9 cellular contexts compared by ENCODE assay signal in the genomic region with DNA sequence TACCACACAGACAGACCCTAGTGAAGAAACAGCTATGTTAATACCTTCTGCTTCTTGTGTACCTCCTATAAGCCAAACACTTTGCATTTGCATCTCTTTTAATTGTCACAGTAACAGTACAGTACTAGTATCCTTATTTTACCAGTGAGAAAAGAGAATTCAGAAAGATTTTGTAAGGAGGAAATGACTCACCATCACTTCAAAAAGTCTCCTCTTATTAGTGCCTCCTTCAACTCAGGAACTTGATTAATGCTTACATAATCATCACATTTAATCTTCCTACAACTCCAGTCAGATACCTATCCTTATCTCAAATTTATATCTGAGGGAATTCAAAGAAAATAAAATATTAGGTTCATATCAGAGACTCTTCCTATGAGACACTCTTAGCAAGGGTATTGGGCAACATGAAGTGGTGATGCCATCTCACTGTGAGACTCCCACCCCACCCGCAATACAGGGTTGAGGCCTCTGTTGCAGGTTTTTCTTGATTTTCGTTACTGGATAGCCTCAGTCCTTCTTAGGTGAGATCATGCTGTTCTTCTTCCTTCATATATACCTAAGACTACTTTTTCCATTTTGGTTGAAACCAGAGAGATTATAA. TPM values are rescaled to one million over a fixed set of nuclear protein-coding genes. Genes with fewer than 3 reads are reported as not detected.
DNase-seq lines count a peak whose midpoint lies in the region; ATAC-seq, FAIRE-seq and TF ChIP-seq lines count a peak whose summit lies in the region.
"Had no signal": no experiment of that assay in that cellular context is flagged by ENCODE, and none has a peak within 500 bp of the region (broad histone marks: within the 10 kb centered on the region; RNA-seq: fewer than 3 reads in every experiment).

No MANE protein-coding gene starts in this region.

- TF ChIP-seq POLR2A in K562 (conservative IDR thresholded peaks at IDR 0.05): no peak

- no peak overlapping the region for H3K4me3 Mint-ChIP-seq in stimulated activated naive CD8-positive, alpha-beta T cell treated with anti-CD3 and anti-CD28 coated beads, Interleukin-15, amount 100 ng/mL, for 72 hours

- H3K79me2 ChIP-seq in K562 (ENCODE audit: control insufficient read depth, insufficient read depth, low read length): no peaks in the 10 kb centered on the region

- no peaks in the 10 kb centered on the region for H3K9me1 ChIP-seq in K562 (ENCODE audit: control insufficient read depth, insufficient read depth, low read length)

- H3K36me3 ChIP-seq in K562 (ENCODE audit: control insufficient read depth, insufficient read depth, low read length): no peaks in the 10 kb centered on the region

- no peaks in the 10 kb centered on the region for H3K9me3 Mint-ChIP-seq in activated naive CD4-positive, alpha-beta T cell treated with anti-CD3 and anti-CD28 coated beads, Interleukin-2, amount 50 U/mL, for 72 hours
- H3K9me3 Mint-ChIP-seq in stimulated activated naive CD8-positive, alpha-beta T cell treated with anti-CD3 and anti-CD28 coated beads, Interleukin-15, amount 100 ng/mL, for 72 hours: no peaks in the 10 kb centered on the region

- no peaks in the 10 kb centered on the region for H3K9me3 ChIP-seq in K562 (replicated peaks; ENCODE audit: control insufficient read depth, insufficient read depth, low read depth, low read length)

- no peak overlapping the region for H3K27ac ChIP-seq in K562 (ENCODE audit: extremely low read depth, low read depth, low read length)
- H3K27ac ChIP-seq: coronary artery had no signal

- in situ Hi-C loops in K562 (cut with MboI): no loop called here

- POLR2A ChIA-PET in K562 (lab: Yijun Ruan, JAX): no interaction called here

- no peak for TF ChIP-seq EP300 in K562 (IDR thresholded peaks at IDR 0.05; ENCODE audit: low read length)

- H3K27ac Mint-ChIP-seq in activated naive CD4-positive, alpha-beta T cell treated with anti-CD3 and anti-CD28 coated beads, Interleukin-2, amount 50 U/mL, for 72 hours: no peak overlapping the region
- H3K27ac Mint-ChIP-seq in stimulated activated naive CD8-positive, alpha-beta T cell treated with anti-CD3 and anti-CD28 coated beads, Interleukin-15, amount 100 ng/mL, for 72 hours: no peak overlapping the region

- intact Hi-C loops in K562 (cut with micrococcal nuclease): no loop called here

- no peak overlapping the region for H2AFZ ChIP-seq in K562 (ENCODE audit: low read depth, low read length)

- DNase-seq in activated naive CD4-positive, alpha-beta T cell treated with anti-CD3 and anti-CD28 coated beads, Interleukin-2, amount 50 U/mL, for 72 hours (ENCODE audit: low spot score in 2 of 2): no peak
- no peak for DNase-seq in activated naive CD4-positive, alpha-beta T cell (lab: John Stamatoyannopoulos, UW)
- peak; percentile 75 for DNase-seq in MV-4-11 (lab: John Stamatoyannopoulos, UW)
- no peak for DNase-seq in K562 (ENCODE audit: extremely low read depth in 1 of 4, low spot score in 3 of 4)
- no peak for DNase-seq in stimulated activated naive CD8-positive, alpha-beta T cell treated with anti-CD3 and anti-CD28 coated beads, Interleukin-15, amount 100 ng/mL, for 72 hours
- no peak for DNase-seq in DMS153 (lab: John Stamatoyannopoulos, UW)
- no peak for DNase-seq in NCI-H446 treated with DMSO at 0.1 percent for 48 hours (lab: John Stamatoyannopoulos, UW)

- H3K9ac ChIP-seq in K562 (ENCODE audit: insufficient read depth in 1 of 2, low read depth in 2 of 2, low read length in 2 of 2): no peak overlapping the region

- no peaks in the 10 kb centered on the region for H3K27me3 ChIP-seq in K562 (ENCODE audit: control insufficient read depth in 2 of 2, insufficient read depth in 2 of 2, low read length in 2 of 2)

- no peaks in the 10 kb centered on the region for H3K36me3 Mint-ChIP-seq in activated naive CD4-positive, alpha-beta T cell treated with anti-CD3 and anti-CD28 coated beads, Interleukin-2, amount 50 U/mL, for 72 hours

- TF ChIP-seq CTCF in K562 (IDR thresholded peaks at IDR 0.05 in 2 of 3, conservative IDR thresholded peaks at IDR 0.05 in 1 of 3; ENCODE audit: insufficient read depth in 2 of 3, low read depth in 1 of 3, low read length in 3 of 3): no peak

- ATAC-seq in activated naive CD4-positive, alpha-beta T cell treated with anti-CD3 and anti-CD28 coated beads, Interleukin-2, amount 50 U/mL, for 72 hours: peak; percentile 29 to 59
- ATAC-seq in K562 (no peak), HG02938 (IDR thresholded peaks at IDR 0.05; ENCODE audit: unreplicated experiment) (no peak)
- ATAC-seq in stimulated activated naive CD8-positive, alpha-beta T cell treated with anti-CD3 and anti-CD28 coated beads, Interleukin-15, amount 100 ng/mL, for 72 hours: peak; percentile 74

- peaks cover 41% of the 10 kb centered on the region for H3K4me1 Mint-ChIP-seq in stimulated activated naive CD8-positive, alpha-beta T cell treated with anti-CD3 and anti-CD28 coated beads, Interleukin-15, amount 100 ng/mL, for 72 hours

- no peak for TF ChIP-seq RAD21 in K562 (CRISPR knock-in tag; conservative IDR thresholded peaks at IDR 0.05 in 1 of 2, IDR thresholded peaks at IDR 0.05 in 1 of 2)

- CTCF ChIA-PET in K562 (lab: Yijun Ruan, JAX; ENCODE audit: low intra/inter-chr PET ratio): no interaction called here

- H3K4me3 ChIP-seq in K562: no peak overlapping the region
- H3K4me3 ChIP-seq: coronary artery had no signal

- no peaks in the 10 kb centered on the region for H4K20me1 ChIP-seq in K562 (replicated peaks; ENCODE audit: control insufficient read depth, insufficient read depth, low read length)

- FAIRE-seq in K562 (lab: Jason Lieb, UNC): no peak

- BruUV-seq in K562 (replicated peaks; lab: Mats Ljungman, UMichigan): no TSS peak

- no peak overlapping the region for H3K4me2 ChIP-seq in K562 (ENCODE audit: insufficient read depth, low read length)

- whole genome bisulfite sequencing in K562 (ENCODE audit: insufficient coverage, low coverage, missing lambda C conversion rate): 67% methylated on average over 2 of the region's 2 CpGs

- no peaks in the 10 kb centered on the region for H3K27me3 Mint-ChIP-seq in stimulated activated naive CD8-positive, alpha-beta T cell treated with anti-CD3 and anti-CD28 coated beads, Interleukin-15, amount 100 ng/mL, for 72 hours

- peaks cover 0 to 12% of the 10 kb centered on the region in 2 experiments; a peak in 3 of 5 replicates for H3K4me1 ChIP-seq in K562 (replicated peaks in 1 of 2; ENCODE audit: control insufficient read depth in 2 of 2, insufficient read depth in 2 of 2, low read length in 2 of 2)

TF ChIP-seq in K562, 482 proteins besides CTCF, POLR2A, EP300 and RAD21:
- TF ChIP-seq FOSL1 (tag; conservative IDR thresholded peaks at IDR 0.05) (peak; percentile 39; the same call in 1 of the 2 replicates), STAG1 (CRISPR knock-in tag; IDR thresholded peaks at IDR 0.05; ENCODE audit: borderline replicate concordance) (no peak), ZNF197 (CRISPR knock-in tag; IDR thresholded peaks at IDR 0.05; ENCODE audit: low read depth) (no peak), CEBPB (tag; IDR thresholded peaks at IDR 0.05) (peak; percentile 53), MEIS2 (IDR thresholded peaks at IDR 0.05; ENCODE audit: partially characterized antibody) (peak; percentile 13), RNF2 (IDR thresholded peaks at IDR 0.05) (no peak), BRD9 (IDR thresholded peaks at IDR 0.05; ENCODE audit: low read depth, partially characterized antibody) (no peak), DACH1 (IDR thresholded peaks at IDR 0.05; ENCODE audit: partially characterized antibody) (peak; percentile 20), CEBPG (CRISPR knock-in tag; IDR thresholded peaks at IDR 0.05) (no peak), CEBPG (tag; conservative IDR thresholded peaks at IDR 0.05 in 1 of 2, IDR thresholded peaks at IDR 0.05 in 1 of 2) (peak; percentile 73 to 74; a peak in 3 of 4 replicates)
- TF ChIP-seq, protein P1, sequence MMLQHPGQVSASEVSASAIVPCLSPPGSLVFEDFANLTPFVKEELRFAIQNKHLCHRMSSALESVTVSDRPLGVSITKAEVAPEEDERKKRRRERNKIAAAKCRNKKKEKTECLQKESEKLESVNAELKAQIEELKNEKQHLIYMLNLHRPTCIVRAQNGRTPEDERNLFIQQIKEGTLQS (IDR thresholded peaks at IDR 0.05): peak; percentile 52
- TF ChIP-seq, protein P1 (CRISPR knock-in tag; conservative IDR thresholded peaks at IDR 0.05): no peak

RNA-seq across cellular contexts. Expression of gene CTSC, which starts 26.1 kb away (rescaled TPM):
- total RNA-seq in activated naive CD4-positive, alpha-beta T cell treated with anti-CD3 and anti-CD28 coated beads, Interleukin-2, amount 50 U/mL, for 72 hours: 10 to 100 TPM; 46.1 to 48.1 TPM
- total RNA-seq in K562 (2011; cell fraction: chromatin; rRNA removed; ENCODE audit: low replicate concordance): 294 and 379 TPM in 2 replicates
- 320 and 363 TPM in 2 replicates for total RNA-seq in K562 (2011; cell fraction: nucleolus; rRNA removed)
- 387 and 390 TPM in 2 replicates for total RNA-seq in K562 (2011; cell fraction: nucleoplasm; rRNA removed)
- total RNA-seq in K562 (2014; rRNA removed) (113 and 115 TPM in 2 replicates), K562 (2014; rRNA removed; fragmentation: Illumina TruSeq; extraction: Trizol) (187 and 206 TPM in 2 replicates), K562 (2015; rRNA removed; fragmentation: Illumina TruSeq; extraction: Trizol) (201 and 205 TPM in 2 replicates), K562 (2021) (162 and 170 TPM in 2 replicates)
- polyA plus RNA-seq in K562 (2011; rRNA removed) (148 and 304 TPM in 2 replicates), K562 (2014; fragmentation: Illumina TruSeq; extraction: Trizol) (148 and 160 TPM in 2 replicates), K562 (2014; fragmentation: Nextera tagmentation; extraction: Ambion mirVana) (100 to 1,000 TPM; 350 to 403 TPM), K562 (2014; rRNA removed) (137 and 141 TPM in 2 replicates)
- polyA plus RNA-seq in K562 (2011; cell fraction: cytosol; rRNA removed): 120 and 135 TPM in 2 replicates
- polyA plus RNA-seq in K562 (2011; cell fraction: nucleus; rRNA removed): 81.1 and 102 TPM in 2 replicates
- polyA plus RNA-seq in K562 (2012): 217 and 283 TPM in 2 replicates
- polyA minus RNA-seq in K562 (2011; rRNA and poly(A)+ RNA removed): 161 and 254 TPM in 2 replicates
- polyA minus RNA-seq in K562 (2011; cell fraction: cytosol; rRNA and poly(A)+ RNA removed): 100 and 143 TPM in 2 replicates
- 156 and 191 TPM in 2 replicates for polyA minus RNA-seq in K562 (2011; cell fraction: nucleus; rRNA and poly(A)+ RNA removed)

Comparison
In these comparisons a context has a peak if more than half of its experiments do, and no peak if none do; other contexts are left out.
1. ATAC-seq: peak in activated naive CD4-positive, alpha-beta T cell treated with anti-CD3 and anti-CD28 coated beads, Interleukin-2, amount 50 U/mL, for 72 hours (2 of 2) and stimulated activated naive CD8-positive, alpha-beta T cell treated with anti-CD3 and anti-CD28 coated beads, Interleukin-15, amount 100 ng/mL, for 72 hours (single experiment); none in K562 (single experiment) and HG02938 (single experiment).